In genomic region chr7:54678763-54679396, GRCh38 we compare ENCODE assay signal across 1 cellular context.
TF ChIP-seq lines count a peak whose summit lies in the region.

No MANE protein-coding gene starts in this region.

TF ChIP-seq in K562, 482 proteins besides CTCF, POLR2A, EP300 and RAD21 (continued from another document):
- TF ChIP-seq ZNF407 (IDR thresholded peaks at IDR 0.05; ENCODE audit: low read depth) (no peak), ZNF740 (CRISPR knock-in tag; IDR thresholded peaks at IDR 0.05) (no peak), ZNF740 (tag; IDR thresholded peaks at IDR 0.05) (peak in 1 of 2 experiments; percentile 85; a peak in 2 of 4 replicates), ZNF639 (CRISPR knock-in tag; conservative IDR thresholded peaks at IDR 0.05 in 1 of 2, IDR thresholded peaks at IDR 0.05 in 1 of 2) (peak in 1 of 2 experiments; percentile 74; a peak in 1 of 4 replicates), HDAC6 (IDR thresholded peaks at IDR 0.05; ENCODE audit: low read depth, low read length) (no peak), NCOA6 (IDR thresholded peaks at IDR 0.05) (no peak), ESRRA (IDR thresholded peaks at IDR 0.05; ENCODE audit: borderline replicate concordance, low read depth) (0 out of 2 replicates have a peak, but pooled peaks have one; percentile 43), BCLAF1 (IDR thresholded peaks at IDR 0.05; ENCODE audit: borderline replicate concordance in 1 of 2, control insufficient read depth in 1 of 2, low read depth in 2 of 2, low read length in 1 of 2) (no peak), NR4A1 (CRISPR knock-in tag; IDR thresholded peaks at IDR 0.05) (no peak), NR4A1 (tag; IDR thresholded peaks at IDR 0.05) (peak; percentile 78), ELF1 (tag; IDR thresholded peaks at IDR 0.05) (no peak), MCM3 (IDR thresholded peaks at IDR 0.05) (no peak), ZNF395 (CRISPR knock-in tag; IDR thresholded peaks at IDR 0.05) (peak; percentile 74), CCNT2 (IDR thresholded peaks at IDR 0.05; ENCODE audit: borderline replicate concordance, extremely low read depth, insufficient read length, low read depth, low read length) (no peak), ZNF592 (IDR thresholded peaks at IDR 0.05) (peak; percentile 53; the same call in 1 of the 2 replicates), RBM39 (optimal IDR thresholded peaks at IDR 0.05; ENCODE audit: low read depth, low read length) (no peak), ZBTB34 (CRISPR knock-in tag; IDR thresholded peaks at IDR 0.05) (0 out of 2 replicates have a peak, but pooled peaks have one; percentile 42), ZNF175 (CRISPR knock-in tag; IDR thresholded peaks at IDR 0.05; ENCODE audit: low read depth) (peak; percentile 73; the same call in 1 of the 2 replicates), MBD1 (CRISPR knock-in tag; IDR thresholded peaks at IDR 0.05) (no peak), FOXO4 (CRISPR knock-in tag; IDR thresholded peaks at IDR 0.05) (no peak), ZBTB12 (CRISPR knock-in tag; IDR thresholded peaks at IDR 0.05) (no peak), EWSR1 (IDR thresholded peaks at IDR 0.05; ENCODE audit: borderline replicate concordance, low read depth, partially characterized antibody) (no peak), MCM5 (IDR thresholded peaks at IDR 0.05; ENCODE audit: low read depth) (no peak)
TF ChIP-seq in K562: peak in this region for 19.
